14 cellular contexts compared by ENCODE assay signal in genomic region chr6:14968056-14968643, GRCh38.
"Had no signal": no experiment of that assay in that cellular context is flagged by ENCODE, and none has a peak within 500 bp of the region (broad histone marks: within the 10 kb centered on the region; RNA-seq: fewer than 3 reads in every experiment).

No MANE protein-coding gene starts in this region.

- H3K27ac Mint-ChIP-seq: activated naive CD4-positive, alpha-beta T cell treated with anti-CD3 and anti-CD28 coated beads, Interleukin-2, amount 50 U/mL, for 72 hours; activated T-cell treated with anti-CD3 and anti-CD28 coated beads, Interleukin-2, amount 50 U/mL, for 24 hours; effector memory CD8-positive, alpha-beta T cell; stimulated activated naive CD8-positive, alpha-beta T cell treated with anti-CD3 and anti-CD28 coated beads, Interleukin-15, amount 100 ng/mL, for 72 hours had no signal

- H3K4me1 Mint-ChIP-seq: central memory CD8-positive, alpha-beta T cell; stimulated activated naive CD8-positive, alpha-beta T cell treated with anti-CD3 and anti-CD28 coated beads, Interleukin-15, amount 100 ng/mL, for 72 hours had no signal

- DNase-seq: activated CD4-positive, alpha-beta T cell treated with anti-CD3 and anti-CD28 coated beads, Interleukin-2, amount 50 U/mL, for 4 hours; activated CD4-positive, CD25-positive, alpha-beta regulatory T cell treated with anti-CD3 and anti-CD28 coated beads, Interleukin-2, amount 50 U/mL, for 72 hours; activated effector memory CD4-positive, alpha-beta T cell treated with Interleukin-2 at 50 U/mL for 16 hours; activated T-cell treated with anti-CD3 and anti-CD28 coated beads, Interleukin-2, amount 50 U/mL, for 24 hours; amniotic stem cell; effector memory CD8-positive, alpha-beta T cell; hippocampal formation; ovary; stimulated activated CD4-positive, alpha-beta T cell treated with anti-CD3 and anti-CD28 coated beads, Interleukin-4, amount 100 ng/mL, for 1 hour; stimulated activated naive CD8-positive, alpha-beta T cell treated with anti-CD3 and anti-CD28 coated beads, Interleukin-15, amount 100 ng/mL, for 72 hours; testis had no signal

- H3K36me3 Mint-ChIP-seq: activated naive CD4-positive, alpha-beta T cell treated with anti-CD3 and anti-CD28 coated beads, Interleukin-2, amount 50 U/mL, for 72 hours had no signal

- H3K9me3 Mint-ChIP-seq: central memory CD8-positive, alpha-beta T cell; effector memory CD8-positive, alpha-beta T cell had no signal

- ATAC-seq: activated naive CD4-positive, alpha-beta T cell treated with anti-CD3 and anti-CD28 coated beads, Interleukin-2, amount 50 U/mL, for 72 hours; body of pancreas; effector memory CD8-positive, alpha-beta T cell; stimulated activated naive CD8-positive, alpha-beta T cell treated with anti-CD3 and anti-CD28 coated beads, Interleukin-15, amount 100 ng/mL, for 72 hours had no signal

- H3K4me3 Mint-ChIP-seq: activated T-cell treated with anti-CD3 and anti-CD28 coated beads, Interleukin-2, amount 50 U/mL, for 24 hours; central memory CD8-positive, alpha-beta T cell; effector memory CD8-positive, alpha-beta T cell; stimulated activated naive CD8-positive, alpha-beta T cell treated with anti-CD3 and anti-CD28 coated beads, Interleukin-15, amount 100 ng/mL, for 72 hours had no signal

- H3K27me3 Mint-ChIP-seq: activated T-cell treated with anti-CD3 and anti-CD28 coated beads, Interleukin-2, amount 50 U/mL, for 24 hours; central memory CD8-positive, alpha-beta T cell; effector memory CD8-positive, alpha-beta T cell; stimulated activated naive CD8-positive, alpha-beta T cell treated with anti-CD3 and anti-CD28 coated beads, Interleukin-15, amount 100 ng/mL, for 72 hours had no signal
